Comparison of ENCODE assay signal across 9 cellular contexts in the genomic region with DNA sequence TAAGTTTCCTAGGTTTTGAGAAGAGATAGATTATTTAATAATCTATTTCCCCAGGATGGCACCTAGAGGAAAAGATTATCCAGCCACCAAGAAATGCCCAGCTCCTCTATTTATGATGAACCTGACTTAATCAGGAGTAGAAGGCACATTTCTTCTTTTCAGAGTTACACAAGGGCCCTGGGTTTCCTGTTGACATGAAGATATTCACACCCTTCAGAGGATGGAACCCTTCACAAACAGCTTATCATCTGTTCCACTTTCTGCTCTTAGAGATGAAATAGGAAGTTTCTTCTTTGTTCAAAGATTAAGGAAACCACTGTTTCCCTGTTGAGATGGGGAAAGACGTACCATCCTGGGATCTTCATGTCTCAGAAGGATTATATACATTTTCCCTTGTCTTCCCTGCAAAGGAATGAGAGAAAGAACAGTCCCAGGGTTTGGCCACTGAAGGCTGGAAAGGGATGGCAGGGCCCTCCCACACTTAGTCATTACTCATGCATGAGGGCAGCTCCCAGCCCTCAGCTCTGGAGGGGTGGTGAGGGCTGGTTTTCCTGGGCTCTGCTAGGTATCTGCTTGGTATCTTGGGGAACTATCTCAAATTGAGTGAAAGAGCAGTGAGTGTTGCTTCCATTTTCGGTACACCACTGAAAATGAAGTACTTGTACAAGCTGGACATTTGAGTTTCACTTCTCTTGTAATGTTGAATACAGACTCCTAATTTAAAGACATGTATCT.
DNase-seq lines count a peak whose midpoint lies in the region; ATAC-seq and TF ChIP-seq lines count a peak whose summit lies in the region.
"Had no signal": no experiment of that assay in that cellular context is flagged by ENCODE, and none has a peak within 500 bp of the region (broad histone marks: within the 10 kb centered on the region; RNA-seq: fewer than 3 reads in every experiment).

No MANE protein-coding gene starts in this region.

- H3K27me3 Mint-ChIP-seq in Calu3 (ENCODE audit: unreplicated experiment): peaks cover 46% of the 10 kb centered on the region
- no peaks in the 10 kb centered on the region for H3K27me3 Mint-ChIP-seq in dendritic cell treated with granulocyte-macrophage colony-stimulating factor and Interleukin-4, amounts not matched to agents 40 ng/mL and 50 ng/mL, for 4 days
- H3K27me3 Mint-ChIP-seq: activated naive CD8-positive, alpha-beta T cell had no signal

- ATAC-seq in HG03558 (IDR thresholded peaks at IDR 0.05; ENCODE audit: extremely low read depth, unreplicated experiment) (peak; percentile 46), heart left ventricle (no peak)

- no peak overlapping the region for H3K4me3 Mint-ChIP-seq in Calu3 (ENCODE audit: low read depth, unreplicated experiment)
- H3K4me3 Mint-ChIP-seq in dendritic cell treated with granulocyte-macrophage colony-stimulating factor and Interleukin-4, amounts not matched to agents 40 ng/mL and 50 ng/mL, for 4 days: peak overlapping the region; percentile 50
- H3K4me3 Mint-ChIP-seq: activated naive CD8-positive, alpha-beta T cell had no signal

- H3K4me3 ChIP-seq in heart left ventricle: peak overlapping the region in 1 of 12 donors; percentile 6

- H3K27me3 ChIP-seq in heart left ventricle: no peaks in the 10 kb centered on the region

- CTCF ChIA-PET in Calu3 (lab: Charles Lee): interaction anchor here (0.6 to 1.4 kb wide), 2 partner anchors 10 to 266 kb away, joined by 3 to 4 read pairs; no protein-coding TSS in a partner anchor

- no peaks in the 10 kb centered on the region for H3K9me3 Mint-ChIP-seq in Calu3 (ENCODE audit: low read depth, unreplicated experiment)
- no peaks in the 10 kb centered on the region for H3K9me3 Mint-ChIP-seq in dendritic cell treated with granulocyte-macrophage colony-stimulating factor and Interleukin-4, amounts not matched to agents 40 ng/mL and 50 ng/mL, for 4 days

- TF ChIP-seq CTCF in Calu3 (IDR thresholded peaks at IDR 0.05; ENCODE audit: unreplicated experiment) (no peak), GM20000 (IDR thresholded peaks at IDR 0.05; ENCODE audit: extremely low read depth, missing control alignments) (no peak), heart left ventricle (IDR thresholded peaks at IDR 0.05) (no peak)

- no peak for TF ChIP-seq POLR2A in heart left ventricle (IDR thresholded peaks at IDR 0.05)

- 29 to 42% (median 39%) methylated on average over 2 of the region's 2 CpGs for WGBS in heart left ventricle, 4 donors

- H3K27ac ChIP-seq in heart left ventricle: peak overlapping the region in 1 of 12 donors; percentile 51

- peak; percentile 8 for DNase-seq in Calu3
- DNase-seq in GM20000 (ENCODE audit: low spot score): peak; percentile 62
- DNase-seq in C1 segment of cervical spinal cord (lab: John Stamatoyannopoulos, UW): no peak
- DNase-seq in stimulated activated CD4-positive, alpha-beta T cell treated with anti-CD3 and anti-CD28 coated beads, Interleukin-2, amount 100 ng/mL, for 24 hours: no peak
- no peak for DNase-seq in heart left ventricle
- no peak for DNase-seq in NCI-H187 treated with DMSO at 0.1 percent for 48 hours (lab: John Stamatoyannopoulos, UW)

- H3K4me1 ChIP-seq in heart left ventricle: peaks cover 0 to 18% (median 0%) of the 10 kb centered on the region in 12 donors

- no peak overlapping the region for H3K27ac Mint-ChIP-seq in Calu3 (ENCODE audit: unreplicated experiment)
- H3K27ac Mint-ChIP-seq in dendritic cell treated with granulocyte-macrophage colony-stimulating factor and Interleukin-4, amounts not matched to agents 40 ng/mL and 50 ng/mL, for 4 days: peak overlapping the region; percentile 82
- H3K27ac Mint-ChIP-seq: activated naive CD8-positive, alpha-beta T cell had no signal

- peaks cover 0 to under 1% (median 0%) of the 10 kb centered on the region in 12 donors for H3K9me3 ChIP-seq in heart left ventricle

- intact Hi-C loops in Calu3 (cut with micrococcal nuclease; ENCODE audit: unreplicated experiment): no loop called here
- intact Hi-C loops in dendritic cell treated with granulocyte-macrophage colony-stimulating factor and Interleukin-4, amounts not matched to agents 40 ng/mL and 50 ng/mL, for 4 days (cut with micrococcal nuclease): no loop called here
- intact Hi-C loops in heart left ventricle (cut with DNase I): no loop called here

- BruUV-seq in Calu3 (replicated peaks; lab: Mats Ljungman, UMichigan): no TSS peak

- H3K36me3 ChIP-seq in heart left ventricle: no peaks in the 10 kb centered on the region

- H3K4me1 Mint-ChIP-seq in Calu3 (ENCODE audit: low read depth, unreplicated experiment): no peaks in the 10 kb centered on the region
- peaks cover 32% of the 10 kb centered on the region for H3K4me1 Mint-ChIP-seq in dendritic cell treated with granulocyte-macrophage colony-stimulating factor and Interleukin-4, amounts not matched to agents 40 ng/mL and 50 ng/mL, for 4 days (ENCODE audit: low read depth)

- H3K36me3 Mint-ChIP-seq in Calu3 (ENCODE audit: insufficient read depth, unreplicated experiment): no peaks in the 10 kb centered on the region
- no peaks in the 10 kb centered on the region for H3K36me3 Mint-ChIP-seq in dendritic cell treated with granulocyte-macrophage colony-stimulating factor and Interleukin-4, amounts not matched to agents 40 ng/mL and 50 ng/mL, for 4 days (ENCODE audit: low read depth)
- H3K36me3 Mint-ChIP-seq: activated naive CD8-positive, alpha-beta T cell had no signal

Comparison
In these comparisons a context has a peak if more than half of its experiments do, and no peak if none do; other contexts are left out.
1. DNase-seq: peak in Calu3 (single experiment) and GM20000 (single experiment); none in C1 segment of cervical spinal cord (0 of 14), stimulated activated CD4-positive, alpha-beta T cell treated with anti-CD3 and anti-CD28 coated beads, Interleukin-2, amount 100 ng/mL, for 24 hours (0 of 2), heart left ventricle (0 of 5) and NCI-H187 treated with DMSO at 0.1 percent for 48 hours (single experiment).